1 cellular context compared by ENCODE assay signal in the genomic region with DNA sequence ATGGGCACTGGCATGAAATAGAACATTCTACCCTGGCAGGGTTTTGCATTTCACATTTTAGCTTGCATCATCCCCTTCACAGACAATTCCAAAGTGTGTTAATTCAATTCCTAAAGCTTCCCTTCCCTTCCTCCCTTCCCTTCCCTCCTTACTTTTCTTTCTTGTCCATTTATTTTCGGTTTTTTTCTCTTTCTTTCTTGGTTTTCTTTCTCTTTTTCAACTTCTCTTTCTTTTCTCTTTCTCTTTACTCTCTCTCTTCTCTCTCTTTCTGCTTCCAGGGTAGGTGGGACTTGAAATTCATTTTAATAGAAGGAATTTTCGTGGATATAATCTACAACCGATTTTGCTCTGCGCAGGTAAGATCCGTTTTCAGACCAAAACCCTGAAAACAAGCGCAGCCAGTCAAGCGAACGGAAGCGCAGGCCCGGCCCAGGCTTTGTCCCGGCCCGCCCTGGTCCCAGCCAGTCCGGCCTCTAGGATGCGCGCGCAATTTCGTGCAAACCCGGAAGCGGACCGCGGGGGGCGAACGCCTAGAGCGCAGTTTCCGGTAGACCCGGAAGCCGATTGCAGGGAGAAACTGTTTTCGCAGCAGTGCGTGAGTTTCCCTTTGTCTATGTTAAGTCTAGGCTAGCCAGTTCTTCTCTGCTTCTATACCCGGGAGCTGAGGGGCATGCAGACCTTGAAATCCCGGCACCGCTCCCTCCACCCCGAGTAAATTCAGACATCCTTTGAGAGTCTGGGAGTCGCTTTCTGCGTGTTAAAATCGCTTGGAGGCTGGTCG.
TF ChIP-seq lines count a peak whose summit lies in the region.

Gene ZNF528, plus strand, starts transcription at position 540 of the 781 bp plus-strand sequence. CDS start 4,165 bp downstream, outside the sequence.

TF ChIP-seq in HEK293, 187 proteins besides CTCF, POLR2A, EP300 and RAD21 (continued from another document):
- TF ChIP-seq ZNF335 (tag by site-specific recombination; conservative IDR thresholded peaks at IDR 0.05), result peak; percentile 88
- TF ChIP-seq ZNF529 (tag by site-specific recombination; IDR thresholded peaks at IDR 0.05; ENCODE audit: insufficient replicate concordance), result no peak
- TF ChIP-seq ZXDB (tag by site-specific recombination; IDR thresholded peaks at IDR 0.05), result no peak
- peak; percentile 22; the same call in 1 of the 2 replicates for TF ChIP-seq KLF8 (tag by site-specific recombination; IDR thresholded peaks at IDR 0.05)
